14 cellular contexts compared by ENCODE assay signal in the genomic region with DNA sequence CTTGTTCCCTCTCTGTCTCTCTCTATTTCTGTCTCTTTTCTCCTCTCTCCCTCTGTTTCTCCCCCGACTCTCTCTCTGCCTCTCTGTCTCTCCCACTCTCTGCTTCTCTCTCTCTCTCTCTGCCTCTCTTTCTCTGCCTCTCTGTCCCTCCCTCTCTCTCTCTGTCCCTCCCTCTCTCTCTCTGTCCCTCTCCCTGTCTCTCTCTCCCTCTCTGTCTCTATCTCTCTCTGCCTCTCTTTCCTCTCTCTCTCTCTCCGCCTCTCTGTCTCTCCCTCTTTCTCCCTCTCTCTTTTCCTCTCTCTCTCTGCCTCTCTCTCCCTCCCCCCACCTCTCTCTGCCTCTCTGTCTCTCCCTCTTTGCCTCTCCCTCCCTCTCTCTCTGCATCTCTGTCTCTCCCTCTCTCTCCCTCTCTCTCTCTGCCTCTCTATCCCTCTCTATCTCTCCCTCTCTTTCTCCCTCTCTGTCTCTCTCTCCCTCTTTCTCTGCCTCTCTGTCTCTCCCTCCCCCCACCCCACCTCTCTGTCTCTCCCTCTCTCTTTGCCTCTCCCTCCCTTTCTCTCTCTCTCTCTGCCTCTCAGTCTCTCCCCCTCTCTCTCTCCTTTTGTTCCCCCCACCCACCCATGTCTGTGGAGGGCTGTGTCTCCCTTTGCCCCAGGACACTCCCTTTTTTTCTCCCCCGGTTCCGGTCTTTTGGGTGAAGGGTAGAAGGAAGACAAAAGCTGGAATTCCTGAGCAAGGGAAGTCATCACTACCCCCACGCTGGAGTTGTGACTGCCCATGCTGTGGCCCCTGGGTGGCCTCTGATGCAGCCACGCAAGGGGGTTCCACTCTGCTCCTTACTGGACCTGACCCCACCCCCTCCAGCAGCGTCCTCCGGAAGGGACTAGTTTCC. TPM values are rescaled to one million over a fixed set of nuclear protein-coding genes. Genes with fewer than 3 reads are reported as not detected.
DNase-seq lines count a peak whose midpoint lies in the region; ATAC-seq, FAIRE-seq and TF ChIP-seq lines count a peak whose summit lies in the region.
"Had no signal": no experiment of that assay in that cellular context is flagged by ENCODE, and none has a peak within 500 bp of the region (broad histone marks: within the 10 kb centered on the region; RNA-seq: fewer than 3 reads in every experiment).

No MANE protein-coding gene starts in this region.

- no peaks in the 10 kb centered on the region for H3F3A ChIP-seq in SK-N-SH (replicated peaks; ENCODE audit: insufficient read depth)

- H3K27me3 ChIP-seq in H7 (ENCODE audit: control insufficient read depth, insufficient read depth, low read length) (peaks cover 7% of the 10 kb centered on the region; the same call in 1 of the 2 replicates), SK-N-SH (ENCODE audit: insufficient read depth) (peaks cover 23% of the 10 kb centered on the region; the same call in 1 of the 2 replicates), iPS-18a (ENCODE audit: control insufficient read depth, insufficient read depth, low read length) (peaks cover 24% of the 10 kb centered on the region)

- H3K9me3 ChIP-seq in A549 (no peaks in the 10 kb centered on the region), SK-N-SH (no peaks in the 10 kb centered on the region), iPS-18a (ENCODE audit: control insufficient read depth, low read depth, low read length) (no peaks in the 10 kb centered on the region)

- peaks cover 19% of the 10 kb centered on the region for H3K4me1 Mint-ChIP-seq in activated T-cell treated with anti-CD3 and anti-CD28 coated beads, Interleukin-2, amount 50 U/mL, for 72 hours (ENCODE audit: low read depth)

- H3K9me3 Mint-ChIP-seq in activated T-cell treated with anti-CD3 and anti-CD28 coated beads, Interleukin-2, amount 50 U/mL, for 72 hours = no peaks in the 10 kb centered on the region
- H3K9me3 Mint-ChIP-seq: activated CD8-positive, alpha-beta T cell treated with anti-CD3 and anti-CD28 coated beads for 36 hours had no signal

- no peak for DNase-seq in A549 (ENCODE audit: low read depth in 1 of 2, low spot score in 1 of 2)
- DNase-seq in H7 = peak; percentile 73
- peak; percentile 67 for DNase-seq in SK-N-SH
- DNase-seq in activated T-cell treated with anti-CD3 and anti-CD28 coated beads, Interleukin-2, amount 50 U/mL, for 72 hours = no peak
- no peak for DNase-seq in activated CD4-positive, alpha-beta T cell treated with anti-CD3 and anti-CD28 coated beads, Interleukin-2, amount 50 U/mL, for 1 hour
- DNase-seq: activated CD8-positive, alpha-beta T cell treated with anti-CD3 and anti-CD28 coated beads for 36 hours; effector CD4-positive, alpha-beta T cell; foreskin fibroblast; KBM-7; NCI-H2029 had no signal

- H3K4me2 ChIP-seq in A549 = peak overlapping the region; percentile 80
- H3K4me2 ChIP-seq in SK-N-SH = peak overlapping the region; percentile 2; the same call in 1 of the 2 replicates

- ATAC-seq in A549 (peak; percentile 12 to 17; a peak in 5 of 6 replicates), GM21367 (IDR thresholded peaks at IDR 0.05; ENCODE audit: unreplicated experiment) (no peak), HG03378 (IDR thresholded peaks at IDR 0.05; ENCODE audit: unreplicated experiment) (no peak)
- ATAC-seq in activated T-cell treated with anti-CD3 and anti-CD28 coated beads, Interleukin-2, amount 50 U/mL, for 72 hours (replicated peaks in 1 of 2) = no peak
- ATAC-seq: activated CD8-positive, alpha-beta T cell treated with anti-CD3 and anti-CD28 coated beads for 36 hours had no signal

- no peaks in the 10 kb centered on the region for H4K20me1 ChIP-seq in SK-N-SH (ENCODE audit: insufficient read depth)

- peaks cover 57% of the 10 kb centered on the region for H3K27me3 Mint-ChIP-seq in activated T-cell treated with anti-CD3 and anti-CD28 coated beads, Interleukin-2, amount 50 U/mL, for 72 hours (ENCODE audit: low read depth)

- TF ChIP-seq CTCF in A549 (IDR thresholded peaks at IDR 0.05) (no peak), SK-N-SH (IDR thresholded peaks at IDR 0.05) (no peak)

- H3K4me3 Mint-ChIP-seq in activated T-cell treated with anti-CD3 and anti-CD28 coated beads, Interleukin-2, amount 50 U/mL, for 72 hours = peak overlapping the region in 1 of 2 donors; percentile 47
- H3K4me3 Mint-ChIP-seq: activated CD8-positive, alpha-beta T cell treated with anti-CD3 and anti-CD28 coated beads for 36 hours had no signal

- no peak for FAIRE-seq in A549 (lab: Jason Lieb, UNC)

- CTCF ChIA-PET in A549 (lab: Yijun Ruan, JAX) (interaction anchor here (0.6 to 3.4 kb wide), 11 partner anchors 8 to 1252 kb away, joined by 3 to 20 read pairs (median 6); a partner anchor contains a TSS), SK-N-SH (lab: Yijun Ruan, JAX) (interaction anchor here (0.5 to 4.7 kb wide), 14 partner anchors 9 to 452 kb away, joined by 3 to 79 read pairs (median 4); a partner anchor contains a TSS)

- H3K9me2 ChIP-seq in SK-N-SH = no peaks in the 10 kb centered on the region

- no peaks in the 10 kb centered on the region for H3K79me2 ChIP-seq in SK-N-SH (ENCODE audit: insufficient read depth)

- POLR2A ChIA-PET in A549 (lab: Yijun Ruan, JAX) (no interaction called here), SK-N-SH (lab: Yijun Ruan, JAX) (interaction anchor here (0.6 to 2.0 kb wide), 8 partner anchors 9 to 406 kb away, joined by 3 to 16 read pairs (median 4); a partner anchor contains a TSS)

- H3K27ac Mint-ChIP-seq in activated T-cell treated with anti-CD3 and anti-CD28 coated beads, Interleukin-2, amount 50 U/mL, for 72 hours = no peak overlapping the region
- H3K27ac Mint-ChIP-seq: activated CD8-positive, alpha-beta T cell treated with anti-CD3 and anti-CD28 coated beads for 36 hours; progenitor cell of endocrine pancreas had no signal

- no peak overlapping the region for H3K9ac ChIP-seq in SK-N-SH
- H3K9ac ChIP-seq in iPS-18a (ENCODE audit: low read length) = no peak overlapping the region

- H2AFZ ChIP-seq in SK-N-SH (ENCODE audit: low read depth) = no peak overlapping the region

- WGBS in A549 (ENCODE audit: missing lambda C conversion rate) = 14% methylated on average over 8 of the region's 8 CpGs
- WGBS in SK-N-SH (ENCODE audit: low lambda C conversion rate) = 12% methylated on average over 8 of the region's 8 CpGs

- H3K27ac ChIP-seq in A549 (peak overlapping the region; percentile 11 to 61; a peak in 4 of 6 replicates), SK-N-SH (ENCODE audit: low read depth in 2 of 2, low read length in 1 of 2) (peak overlapping the region in 1 of 2 experiments; percentile 92; a peak in 2 of 4 replicates), iPS-18a (ENCODE audit: low read length) (no peak overlapping the region)

- TF ChIP-seq EP300 in A549 (IDR thresholded peaks at IDR 0.05) (no peak), SK-N-SH (IDR thresholded peaks at IDR 0.05; ENCODE audit: borderline replicate concordance in 1 of 2, low read depth in 1 of 2, low read length in 1 of 2) (no peak)

- TF ChIP-seq POLR2A in A549 (IDR thresholded peaks at IDR 0.05; ENCODE audit: low read length) = no peak

- H3K36me3 ChIP-seq in H7 (replicated peaks; ENCODE audit: control insufficient read depth, insufficient read depth, low read length) (no peaks in the 10 kb centered on the region), SK-N-SH (replicated peaks in 1 of 2; ENCODE audit: control insufficient read depth in 1 of 2, insufficient read depth in 2 of 2, low read length in 1 of 2) (no peaks in the 10 kb centered on the region), iPS-18a (ENCODE audit: control insufficient read depth, low read depth, low read length) (no peaks in the 10 kb centered on the region)

- peaks cover 33% of the 10 kb centered on the region for H3K4me1 ChIP-seq in A549
- peaks cover 4 to 46% of the 10 kb centered on the region in 2 experiments; a peak in 2 of 4 replicates for H3K4me1 ChIP-seq in SK-N-SH (ENCODE audit: control insufficient read depth in 1 of 2, insufficient read depth in 2 of 2, low read depth in 1 of 2, low read length in 1 of 2)
- H3K4me1 ChIP-seq in iPS-18a (ENCODE audit: control insufficient read depth, low read depth, low read length) = peaks cover 22% of the 10 kb centered on the region

- TF ChIP-seq RAD21 in A549 (conservative IDR thresholded peaks at IDR 0.05 in 1 of 2, IDR thresholded peaks at IDR 0.05 in 1 of 2) (no peak), SK-N-SH (IDR thresholded peaks at IDR 0.05; ENCODE audit: low read length) (no peak)

- H3K4me3 ChIP-seq in A549 (peak overlapping the region; percentile 19; the same call in 2 of the 3 replicates), H7 (ENCODE audit: insufficient read depth, low read depth, low read length) (peak overlapping the region; percentile 38), SK-N-SH (ENCODE audit: low read depth in 2 of 2, low read length in 1 of 2) (peak overlapping the region in 1 of 2 experiments; percentile 9; a peak in 1 of 4 replicates), iPS-18a (ENCODE audit: low read length) (peak overlapping the region; percentile 57)

- no peaks in the 10 kb centered on the region for H3K36me3 Mint-ChIP-seq in activated T-cell treated with anti-CD3 and anti-CD28 coated beads, Interleukin-2, amount 50 U/mL, for 72 hours (ENCODE audit: insufficient read depth in 2 of 2)

TF ChIP-seq in A549, 52 proteins besides CTCF, POLR2A, EP300 and RAD21:
- TF ChIP-seq TP53 (CRISPR knock-in tag; IDR thresholded peaks at IDR 0.05) (no peak), HOXB5 (CRISPR knock-in tag; IDR thresholded peaks at IDR 0.05) (no peak)

TF ChIP-seq in SK-N-SH, 30 proteins besides CTCF, POLR2A, EP300 and RAD21 (continues in another document):
- TF ChIP-seq, protein P1, sequence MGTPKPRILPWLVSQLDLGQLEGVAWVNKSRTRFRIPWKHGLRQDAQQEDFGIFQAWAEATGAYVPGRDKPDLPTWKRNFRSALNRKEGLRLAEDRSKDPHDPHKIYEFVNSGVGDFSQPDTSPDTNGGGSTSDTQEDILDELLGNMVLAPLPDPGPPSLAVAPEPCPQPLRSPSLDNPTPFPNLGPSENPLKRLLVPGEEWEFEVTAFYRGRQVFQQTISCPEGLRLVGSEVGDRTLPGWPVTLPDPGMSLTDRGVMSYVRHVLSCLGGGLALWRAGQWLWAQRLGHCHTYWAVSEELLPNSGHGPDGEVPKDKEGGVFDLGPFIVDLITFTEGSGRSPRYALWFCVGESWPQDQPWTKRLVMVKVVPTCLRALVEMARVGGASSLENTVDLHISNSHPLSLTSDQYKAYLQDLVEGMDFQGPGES (IDR thresholded peaks at IDR 0.05; ENCODE audit: low read depth, low read length) = no peak

RNA-seq across cellular contexts. Expression of a gene that starts 27.1 kb away (rescaled TPM):
- polyA plus RNA-seq in A549 (2011; rRNA removed) (7.6 and 10.3 TPM in 2 replicates), A549 (2017; fragmentation: RNase III; extraction: RNeasy Plus Mini Kit Qiagen cat#74134 plus additional on column Dnase treatment) (16.2 to 22.8 TPM (median 21.7 TPM) in 3 replicates), SK-N-SH (2012; rRNA removed) (10.3 and 13.8 TPM in 2 replicates)
- polyA plus RNA-seq in A549 (2012; cell fraction: cytosol; rRNA removed) = 11.9 and 18.0 TPM in 2 replicates
- 40.3 and 50.7 TPM in 2 replicates for polyA plus RNA-seq in A549 (2012; cell fraction: nucleus; rRNA removed)
- polyA minus RNA-seq in A549 (2011; rRNA and poly(A)+ RNA removed) = 11.3 and 15.5 TPM in 2 replicates
- total RNA-seq in H7 (2014; rRNA removed; shearing (Covaris generic)) = 3.7 and 4.2 TPM in 2 replicates
- polyA plus RNA-seq in SK-N-SH (2012; cell fraction: cytosol; rRNA removed) = 4.1 and 7.1 TPM in 2 replicates
- polyA plus RNA-seq in SK-N-SH (2012; cell fraction: nucleus; rRNA removed) = 36.6 and 42.2 TPM in 2 replicates
- total RNA-seq in activated T-cell treated with anti-CD3 and anti-CD28 coated beads, Interleukin-2, amount 50 U/mL, for 72 hours = 1 to 10 TPM in 1 of 2 donors, under 1 TPM in 1; 0.28 to 1.4 TPM
- total RNA-seq: activated CD8-positive, alpha-beta T cell treated with anti-CD3 and anti-CD28 coated beads for 36 hours had no signal

Comparison
In these comparisons a context has a peak if more than half of its experiments do, and no peak if none do; other contexts are left out.
1. ATAC-seq: peak in A549 (2 of 2); none in activated T-cell treated with anti-CD3 and anti-CD28 coated beads, Interleukin-2, amount 50 U/mL, for 72 hours (0 of 2), GM21367 (single experiment) and HG03378 (single experiment).
2. DNase-seq: peak in H7 (single experiment) and SK-N-SH (single experiment); none in A549 (0 of 2), activated T-cell treated with anti-CD3 and anti-CD28 coated beads, Interleukin-2, amount 50 U/mL, for 72 hours (0 of 2) and activated CD4-positive, alpha-beta T cell treated with anti-CD3 and anti-CD28 coated beads, Interleukin-2, amount 50 U/mL, for 1 hour (single experiment).